In the genomic region with DNA sequence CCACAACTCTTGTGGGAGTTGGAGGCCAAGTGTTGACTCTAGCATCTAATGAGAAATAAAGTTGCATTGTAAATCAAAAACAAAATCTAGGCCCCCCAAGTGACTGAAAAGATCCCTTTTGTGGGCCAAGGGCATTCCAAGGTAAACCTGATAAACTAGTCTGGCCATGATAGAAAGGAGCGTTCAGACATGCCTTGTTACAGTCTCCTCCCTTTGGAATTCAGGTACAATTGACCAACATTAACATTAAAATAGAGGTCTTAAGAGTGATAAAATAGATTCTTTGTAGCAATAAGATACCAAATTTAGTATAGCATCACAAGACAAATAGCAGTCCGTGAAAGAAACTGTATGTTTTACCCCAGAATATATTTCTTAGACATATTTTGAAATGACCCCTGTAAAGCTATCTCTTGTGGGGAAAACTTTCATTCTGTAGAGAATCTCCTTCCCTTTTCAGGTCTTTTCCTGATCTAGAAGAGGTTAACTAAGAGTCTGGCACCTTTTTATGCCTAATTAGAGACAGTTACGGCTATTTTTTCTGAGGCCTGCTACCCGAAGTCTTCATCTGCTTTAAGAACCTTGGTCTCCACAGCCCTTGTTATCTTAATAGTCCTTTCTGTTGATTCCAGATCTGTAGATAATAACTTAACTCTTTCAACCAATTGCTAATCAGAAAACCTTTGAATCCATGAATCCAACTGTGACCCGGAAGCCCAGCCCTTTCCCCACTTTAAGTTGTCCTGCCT, we compare ENCODE assay signal across 1 cellular context.
A peak's percentile ranks its signal among the peaks of the same experiment; 100 is the strongest.
TF ChIP-seq lines count a peak whose summit lies in the region.

No MANE protein-coding gene starts in this region.

TF ChIP-seq in H1, 55 proteins besides CTCF, POLR2A, EP300 and RAD21 (continued from another document):
- TF ChIP-seq, protein P1, sequence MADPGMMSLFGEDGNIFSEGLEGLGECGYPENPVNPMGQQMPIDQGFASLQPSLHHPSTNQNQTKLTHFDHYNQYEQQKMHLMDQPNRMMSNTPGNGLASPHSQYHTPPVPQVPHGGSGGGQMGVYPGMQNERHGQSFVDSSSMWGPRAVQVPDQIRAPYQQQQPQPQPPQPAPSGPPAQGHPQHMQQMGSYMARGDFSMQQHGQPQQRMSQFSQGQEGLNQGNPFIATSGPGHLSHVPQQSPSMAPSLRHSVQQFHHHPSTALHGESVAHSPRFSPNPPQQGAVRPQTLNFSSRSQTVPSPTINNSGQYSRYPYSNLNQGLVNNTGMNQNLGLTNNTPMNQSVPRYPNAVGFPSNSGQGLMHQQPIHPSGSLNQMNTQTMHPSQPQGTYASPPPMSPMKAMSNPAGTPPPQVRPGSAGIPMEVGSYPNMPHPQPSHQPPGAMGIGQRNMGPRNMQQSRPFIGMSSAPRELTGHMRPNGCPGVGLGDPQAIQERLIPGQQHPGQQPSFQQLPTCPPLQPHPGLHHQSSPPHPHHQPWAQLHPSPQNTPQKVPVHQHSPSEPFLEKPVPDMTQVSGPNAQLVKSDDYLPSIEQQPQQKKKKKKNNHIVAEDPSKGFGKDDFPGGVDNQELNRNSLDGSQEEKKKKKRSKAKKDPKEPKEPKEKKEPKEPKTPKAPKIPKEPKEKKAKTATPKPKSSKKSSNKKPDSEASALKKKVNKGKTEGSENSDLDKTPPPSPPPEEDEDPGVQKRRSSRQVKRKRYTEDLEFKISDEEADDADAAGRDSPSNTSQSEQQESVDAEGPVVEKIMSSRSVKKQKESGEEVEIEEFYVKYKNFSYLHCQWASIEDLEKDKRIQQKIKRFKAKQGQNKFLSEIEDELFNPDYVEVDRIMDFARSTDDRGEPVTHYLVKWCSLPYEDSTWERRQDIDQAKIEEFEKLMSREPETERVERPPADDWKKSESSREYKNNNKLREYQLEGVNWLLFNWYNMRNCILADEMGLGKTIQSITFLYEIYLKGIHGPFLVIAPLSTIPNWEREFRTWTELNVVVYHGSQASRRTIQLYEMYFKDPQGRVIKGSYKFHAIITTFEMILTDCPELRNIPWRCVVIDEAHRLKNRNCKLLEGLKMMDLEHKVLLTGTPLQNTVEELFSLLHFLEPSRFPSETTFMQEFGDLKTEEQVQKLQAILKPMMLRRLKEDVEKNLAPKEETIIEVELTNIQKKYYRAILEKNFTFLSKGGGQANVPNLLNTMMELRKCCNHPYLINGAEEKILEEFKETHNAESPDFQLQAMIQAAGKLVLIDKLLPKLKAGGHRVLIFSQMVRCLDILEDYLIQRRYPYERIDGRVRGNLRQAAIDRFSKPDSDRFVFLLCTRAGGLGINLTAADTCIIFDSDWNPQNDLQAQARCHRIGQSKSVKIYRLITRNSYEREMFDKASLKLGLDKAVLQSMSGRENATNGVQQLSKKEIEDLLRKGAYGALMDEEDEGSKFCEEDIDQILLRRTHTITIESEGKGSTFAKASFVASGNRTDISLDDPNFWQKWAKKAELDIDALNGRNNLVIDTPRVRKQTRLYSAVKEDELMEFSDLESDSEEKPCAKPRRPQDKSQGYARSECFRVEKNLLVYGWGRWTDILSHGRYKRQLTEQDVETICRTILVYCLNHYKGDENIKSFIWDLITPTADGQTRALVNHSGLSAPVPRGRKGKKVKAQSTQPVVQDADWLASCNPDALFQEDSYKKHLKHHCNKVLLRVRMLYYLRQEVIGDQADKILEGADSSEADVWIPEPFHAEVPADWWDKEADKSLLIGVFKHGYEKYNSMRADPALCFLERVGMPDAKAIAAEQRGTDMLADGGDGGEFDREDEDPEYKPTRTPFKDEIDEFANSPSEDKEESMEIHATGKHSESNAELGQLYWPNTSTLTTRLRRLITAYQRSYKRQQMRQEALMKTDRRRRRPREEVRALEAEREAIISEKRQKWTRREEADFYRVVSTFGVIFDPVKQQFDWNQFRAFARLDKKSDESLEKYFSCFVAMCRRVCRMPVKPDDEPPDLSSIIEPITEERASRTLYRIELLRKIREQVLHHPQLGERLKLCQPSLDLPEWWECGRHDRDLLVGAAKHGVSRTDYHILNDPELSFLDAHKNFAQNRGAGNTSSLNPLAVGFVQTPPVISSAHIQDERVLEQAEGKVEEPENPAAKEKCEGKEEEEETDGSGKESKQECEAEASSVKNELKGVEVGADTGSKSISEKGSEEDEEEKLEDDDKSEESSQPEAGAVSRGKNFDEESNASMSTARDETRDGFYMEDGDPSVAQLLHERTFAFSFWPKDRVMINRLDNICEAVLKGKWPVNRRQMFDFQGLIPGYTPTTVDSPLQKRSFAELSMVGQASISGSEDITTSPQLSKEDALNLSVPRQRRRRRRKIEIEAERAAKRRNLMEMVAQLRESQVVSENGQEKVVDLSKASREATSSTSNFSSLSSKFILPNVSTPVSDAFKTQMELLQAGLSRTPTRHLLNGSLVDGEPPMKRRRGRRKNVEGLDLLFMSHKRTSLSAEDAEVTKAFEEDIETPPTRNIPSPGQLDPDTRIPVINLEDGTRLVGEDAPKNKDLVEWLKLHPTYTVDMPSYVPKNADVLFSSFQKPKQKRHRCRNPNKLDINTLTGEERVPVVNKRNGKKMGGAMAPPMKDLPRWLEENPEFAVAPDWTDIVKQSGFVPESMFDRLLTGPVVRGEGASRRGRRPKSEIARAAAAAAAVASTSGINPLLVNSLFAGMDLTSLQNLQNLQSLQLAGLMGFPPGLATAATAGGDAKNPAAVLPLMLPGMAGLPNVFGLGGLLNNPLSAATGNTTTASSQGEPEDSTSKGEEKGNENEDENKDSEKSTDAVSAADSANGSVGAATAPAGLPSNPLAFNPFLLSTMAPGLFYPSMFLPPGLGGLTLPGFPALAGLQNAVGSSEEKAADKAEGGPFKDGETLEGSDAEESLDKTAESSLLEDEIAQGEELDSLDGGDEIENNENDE (IDR thresholded peaks at IDR 0.05; ENCODE audit: insufficient replicate concordance, low read length), result peak; percentile 95
- TF ChIP-seq POU5F1 (IDR thresholded peaks at IDR 0.05; ENCODE audit: low read depth, low read length) (no peak; the same call in 1 of the 2 replicates), EZH2 (IDR thresholded peaks at IDR 0.05; ENCODE audit: low read depth, low read length, severe bottlenecking) (no peak), TEAD4 (IDR thresholded peaks at IDR 0.05; ENCODE audit: low read depth, low read length) (peak; percentile 97), RFX5 (IDR thresholded peaks at IDR 0.05; ENCODE audit: borderline replicate concordance, low read depth, low read length) (no peak), ASH2L (IDR thresholded peaks at IDR 0.05; ENCODE audit: low read length) (peak; percentile 88), EGR1 (IDR thresholded peaks at IDR 0.05; ENCODE audit: borderline replicate concordance, low read depth, low read length) (no peak), SIN3A (conservative IDR thresholded peaks at IDR 0.05 in 1 of 2, IDR thresholded peaks at IDR 0.05 in 1 of 2; ENCODE audit: low read depth in 1 of 2, low read length in 2 of 2) (no peak), HDAC2 (IDR thresholded peaks at IDR 0.05; ENCODE audit: borderline replicate concordance in 1 of 2, low read depth in 2 of 2, low read length in 2 of 2) (peak in 1 of 2 experiments; percentile 87; a peak in 1 of 4 replicates), RXRA (IDR thresholded peaks at IDR 0.05; ENCODE audit: insufficient read depth, low read depth, low read length) (no peak), SAP30 (IDR thresholded peaks at IDR 0.05; ENCODE audit: insufficient read depth, insufficient replicate concordance, low read length) (no peak), PHF8 (conservative IDR thresholded peaks at IDR 0.05; ENCODE audit: low read depth, low read length) (no peak), BRCA1 (IDR thresholded peaks at IDR 0.05; ENCODE audit: low read depth, low read length) (no peak), TCF12 (IDR thresholded peaks at IDR 0.05; ENCODE audit: low read depth, low read length) (0 out of 2 replicates have a peak, but pooled peaks have one; percentile 25), SRF (IDR thresholded peaks at IDR 0.05; ENCODE audit: low read depth, low read length) (no peak), KDM4A (IDR thresholded peaks at IDR 0.05; ENCODE audit: low read depth, low read length, severe bottlenecking) (no peak), JUND (IDR thresholded peaks at IDR 0.05; ENCODE audit: low read length) (no peak), HDAC6 (IDR thresholded peaks at IDR 0.05; ENCODE audit: low read depth, low read length) (no peak), NRF1 (IDR thresholded peaks at IDR 0.05; ENCODE audit: low read depth, low read length) (no peak), RNF2 (IDR thresholded peaks at IDR 0.05; ENCODE audit: borderline replicate concordance, low read depth, low read length, missing control alignments, poor library complexity, severe bottlenecking) (no peak), YY1 (IDR thresholded peaks at IDR 0.05; ENCODE audit: low read depth, low read length) (0 out of 2 replicates have a peak, but pooled peaks have one; percentile 42), SP1 (IDR thresholded peaks at IDR 0.05; ENCODE audit: low read depth, low read length) (peak; percentile 95), TBP (IDR thresholded peaks at IDR 0.05; ENCODE audit: low read depth, low read length) (no peak), GTF2F1 (IDR thresholded peaks at IDR 0.05; ENCODE audit: borderline replicate concordance, low read depth, low read length) (no peak), SIRT6 (IDR thresholded peaks at IDR 0.05; ENCODE audit: low read length) (no peak), POLR2AphosphoS5 (IDR thresholded peaks at IDR 0.05; ENCODE audit: low read depth, low read length) (no peak), CHD1 (IDR thresholded peaks at IDR 0.05; ENCODE audit: low read depth, low read length) (no peak), SP2 (IDR thresholded peaks at IDR 0.05; ENCODE audit: low read length) (no peak), KDM1A (IDR thresholded peaks at IDR 0.05; ENCODE audit: borderline replicate concordance, low read length) (no peak), SP4 (IDR thresholded peaks at IDR 0.05; ENCODE audit: low read length) (no peak), TAF1 (IDR thresholded peaks at IDR 0.05; ENCODE audit: low read depth, low read length) (no peak), JUN (IDR thresholded peaks at IDR 0.05; ENCODE audit: low read depth, low read length) (no peak), RBBP5 (IDR thresholded peaks at IDR 0.05; ENCODE audit: borderline replicate concordance, low read depth, low read length) (peak; percentile 23; the same call in 1 of the 2 replicates), KDM5A (IDR thresholded peaks at IDR 0.05; ENCODE audit: low read length) (no peak), CBX5 (IDR thresholded peaks at IDR 0.05; ENCODE audit: low read depth, low read length) (no peak), CHD2 (IDR thresholded peaks at IDR 0.05; ENCODE audit: low read length) (peak; percentile 34; the same call in 1 of the 2 replicates), TAF7 (optimal IDR thresholded peaks at IDR 0.05; ENCODE audit: borderline replicate concordance, low read depth, low read length) (no peak), CREB1 (IDR thresholded peaks at IDR 0.05) (no peak), NANOG (IDR thresholded peaks at IDR 0.05; ENCODE audit: insufficient read depth, low read depth, low read length, poor library complexity, severe bottlenecking) (peak; percentile 8), MAFK (IDR thresholded peaks at IDR 0.05; ENCODE audit: low read depth, low read length) (no peak), BACH1 (IDR thresholded peaks at IDR 0.05; ENCODE audit: low read length) (no peak), GABPA (IDR thresholded peaks at IDR 0.05; ENCODE audit: borderline replicate concordance, insufficient read depth, low read length) (no peak)
- TF ChIP-seq, protein P2, sequence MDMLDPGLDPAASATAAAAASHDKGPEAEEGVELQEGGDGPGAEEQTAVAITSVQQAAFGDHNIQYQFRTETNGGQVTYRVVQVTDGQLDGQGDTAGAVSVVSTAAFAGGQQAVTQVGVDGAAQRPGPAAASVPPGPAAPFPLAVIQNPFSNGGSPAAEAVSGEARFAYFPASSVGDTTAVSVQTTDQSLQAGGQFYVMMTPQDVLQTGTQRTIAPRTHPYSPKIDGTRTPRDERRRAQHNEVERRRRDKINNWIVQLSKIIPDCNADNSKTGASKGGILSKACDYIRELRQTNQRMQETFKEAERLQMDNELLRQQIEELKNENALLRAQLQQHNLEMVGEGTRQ (IDR thresholded peaks at IDR 0.05; ENCODE audit: low read length), result no peak
- TF ChIP-seq, protein P3, sequence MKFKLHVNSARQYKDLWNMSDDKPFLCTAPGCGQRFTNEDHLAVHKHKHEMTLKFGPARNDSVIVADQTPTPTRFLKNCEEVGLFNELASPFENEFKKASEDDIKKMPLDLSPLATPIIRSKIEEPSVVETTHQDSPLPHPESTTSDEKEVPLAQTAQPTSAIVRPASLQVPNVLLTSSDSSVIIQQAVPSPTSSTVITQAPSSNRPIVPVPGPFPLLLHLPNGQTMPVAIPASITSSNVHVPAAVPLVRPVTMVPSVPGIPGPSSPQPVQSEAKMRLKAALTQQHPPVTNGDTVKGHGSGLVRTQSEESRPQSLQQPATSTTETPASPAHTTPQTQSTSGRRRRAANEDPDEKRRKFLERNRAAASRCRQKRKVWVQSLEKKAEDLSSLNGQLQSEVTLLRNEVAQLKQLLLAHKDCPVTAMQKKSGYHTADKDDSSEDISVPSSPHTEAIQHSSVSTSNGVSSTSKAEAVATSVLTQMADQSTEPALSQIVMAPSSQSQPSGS (IDR thresholded peaks at IDR 0.05; ENCODE audit: low read length), result peak; percentile 86; the same call in 1 of the 2 replicates
- TF ChIP-seq, protein P4, sequence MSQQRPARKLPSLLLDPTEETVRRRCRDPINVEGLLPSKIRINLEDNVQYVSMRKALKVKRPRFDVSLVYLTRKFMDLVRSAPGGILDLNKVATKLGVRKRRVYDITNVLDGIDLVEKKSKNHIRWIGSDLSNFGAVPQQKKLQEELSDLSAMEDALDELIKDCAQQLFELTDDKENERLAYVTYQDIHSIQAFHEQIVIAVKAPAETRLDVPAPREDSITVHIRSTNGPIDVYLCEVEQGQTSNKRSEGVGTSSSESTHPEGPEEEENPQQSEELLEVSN (IDR thresholded peaks at IDR 0.05), result no peak
- TF ChIP-seq, protein P5, sequence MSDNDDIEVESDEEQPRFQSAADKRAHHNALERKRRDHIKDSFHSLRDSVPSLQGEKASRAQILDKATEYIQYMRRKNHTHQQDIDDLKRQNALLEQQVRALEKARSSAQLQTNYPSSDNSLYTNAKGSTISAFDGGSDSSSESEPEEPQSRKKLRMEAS (IDR thresholded peaks at IDR 0.05), result no peak
- TF ChIP-seq, protein P6, sequence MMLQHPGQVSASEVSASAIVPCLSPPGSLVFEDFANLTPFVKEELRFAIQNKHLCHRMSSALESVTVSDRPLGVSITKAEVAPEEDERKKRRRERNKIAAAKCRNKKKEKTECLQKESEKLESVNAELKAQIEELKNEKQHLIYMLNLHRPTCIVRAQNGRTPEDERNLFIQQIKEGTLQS (IDR thresholded peaks at IDR 0.05; ENCODE audit: insufficient read depth, low read depth, low read length), result no peak
TF ChIP-seq in H1: peak in this region for 12.
